ENCODE assay signal across 40 cellular contexts in the genomic region with DNA sequence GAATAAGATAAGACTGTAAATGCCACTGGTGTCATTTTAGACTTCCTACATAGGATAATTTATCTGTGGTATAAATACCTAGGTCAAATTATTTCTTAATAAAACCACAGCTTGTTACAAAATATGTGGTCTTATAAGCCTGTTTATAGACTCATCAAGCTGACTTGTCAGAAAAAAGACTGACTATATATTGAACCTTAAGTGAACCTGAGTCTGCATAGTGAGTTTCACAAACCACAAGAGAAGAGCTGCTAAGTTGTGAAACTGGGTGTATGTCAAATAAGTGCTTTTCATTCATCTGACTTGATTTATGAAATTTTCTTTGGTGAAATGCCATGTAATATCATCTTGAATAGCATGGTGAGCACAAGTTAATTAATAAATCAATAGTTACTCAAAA. TPM values are rescaled to one million over a fixed set of nuclear protein-coding genes. Genes with fewer than 3 reads are reported as not detected.
"Had no signal": no experiment of that assay in that cellular context is flagged by ENCODE, and none has a peak within 500 bp of the region (broad histone marks: within the 10 kb centered on the region; RNA-seq: fewer than 3 reads in every experiment).

No MANE protein-coding gene starts in this region.

- H3K27me3 ChIP-seq: ascending aorta, body of pancreas, Peyer's patch had no signal

- H3K27ac ChIP-seq: ascending aorta, body of pancreas, Peyer's patch had no signal

- FAIRE-seq: K562 had no signal

- H3K36me3 ChIP-seq: ascending aorta, Peyer's patch had no signal

- H3K9me3 Mint-ChIP-seq: activated CD4-positive, alpha-beta T cell treated with anti-CD3 and anti-CD28 coated beads, Interleukin-2, amount 10 ng/mL, durations not matched to agents 24 days and 14 days; activated T-cell treated with anti-CD3 and anti-CD28 coated beads, Interleukin-2, amount 50 U/mL, for 72 hours; activated T-helper 17 cell treated with anti-CD3 and anti-CD28 coated beads, Interleukin-2, amount 50 U/mL, for 72 hours had no signal

- H3K27me3 Mint-ChIP-seq: activated T-helper 17 cell treated with anti-CD3 and anti-CD28 coated beads, Interleukin-2, amount 50 U/mL, for 72 hours had no signal

- H3K9me3 ChIP-seq: body of pancreas, Peyer's patch had no signal

- H3K4me1 ChIP-seq: ascending aorta, body of pancreas, Peyer's patch had no signal

- H3K36me3 Mint-ChIP-seq: activated naive CD8-positive, alpha-beta T cell treated with anti-CD3 and anti-CD28 coated beads for 36 hours had no signal

- H3K27ac Mint-ChIP-seq: activated CD4-positive, alpha-beta T cell treated with anti-CD3 and anti-CD28 coated beads, Interleukin-2, amount 10 ng/mL, durations not matched to agents 24 days and 14 days; activated CD8-positive, alpha-beta T cell treated with anti-CD3 and anti-CD28 coated beads for 36 hours; activated naive CD8-positive, alpha-beta T cell treated with anti-CD3 and anti-CD28 coated beads for 36 hours; activated T-cell treated with anti-CD3 and anti-CD28 coated beads, Interleukin-2, amount 50 U/mL, for 72 hours; activated T-helper 17 cell treated with anti-CD3 and anti-CD28 coated beads, Interleukin-2, amount 50 U/mL, for 72 hours had no signal

- H3K4me3 ChIP-seq: ascending aorta, body of pancreas, K562, Peyer's patch had no signal

- DNase-seq: activated CD4-positive, alpha-beta T cell treated with anti-CD3 and anti-CD28 coated beads, Interleukin-2, amount 10 ng/mL, durations not matched to agents 24 days and 14 days; activated CD4-positive, alpha-beta T cell treated with anti-CD3 and anti-CD28 coated beads, Interleukin-2, amount 50 U/mL, for 4 hours; activated CD8-positive, alpha-beta T cell treated with anti-CD3 and anti-CD28 coated beads for 36 hours; activated effector memory CD4-positive, alpha-beta T cell treated with anti-CD3 and anti-CD28 coated beads, Interleukin-2, amount 50 U/mL, for 16 hours; activated naive CD4-positive, alpha-beta T cell; activated naive CD4-positive, alpha-beta T cell treated with anti-CD3 and anti-CD28 coated beads, Interleukin-2, amount 50 U/mL, for 16 hours; activated naive CD8-positive, alpha-beta T cell treated with anti-CD3 and anti-CD28 coated beads for 36 hours; activated T-cell treated with anti-CD3 and anti-CD28 coated beads, Interleukin-2, amount 50 U/mL, for 1 hour; activated T-cell treated with anti-CD3 and anti-CD28 coated beads, Interleukin-2, amount 50 U/mL, for 72 hours; amygdala; body of pancreas; central memory CD4-positive, alpha-beta T cell; Karpas-422; NCI-H1092 treated with DMSO at 0.1 percent for 48 hours; NCI-H1417; NCI-H146; NCI-H187; NCI-H2029 treated with DMSO at 0.1 percent for 48 hours; NCI-H2107; NCI-H2171; NCI-H446; NCI-H510A treated with DMSO at 0.1 percent for 48 hours; NCI-H526 treated with DMSO at 0.1 percent for 48 hours; NCI-H774; PC-3; Peyer's patch; RPMI8226; SIG-M5; SW 1271; T-helper 1 cell; T1000 had no signal

- ATAC-seq: activated CD8-positive, alpha-beta T cell treated with anti-CD3 and anti-CD28 coated beads for 36 hours; activated T-cell treated with anti-CD3 and anti-CD28 coated beads, Interleukin-2, amount 50 U/mL, for 72 hours; activated T-helper 17 cell treated with anti-CD3 and anti-CD28 coated beads, Interleukin-2, amount 50 U/mL, for 72 hours; body of pancreas; K562; PC-3; SK-N-SH treated with all-trans-retinoic acid at 6 μM for 48 hours had no signal

- H3K4me3 Mint-ChIP-seq: activated CD4-positive, alpha-beta T cell treated with anti-CD3 and anti-CD28 coated beads, Interleukin-2, amount 10 ng/mL, durations not matched to agents 24 days and 14 days; activated CD8-positive, alpha-beta T cell treated with anti-CD3 and anti-CD28 coated beads for 36 hours; activated naive CD8-positive, alpha-beta T cell treated with anti-CD3 and anti-CD28 coated beads for 36 hours; activated T-cell treated with anti-CD3 and anti-CD28 coated beads, Interleukin-2, amount 50 U/mL, for 72 hours; activated T-helper 17 cell treated with anti-CD3 and anti-CD28 coated beads, Interleukin-2, amount 50 U/mL, for 72 hours had no signal

- H3K4me1 Mint-ChIP-seq: activated CD4-positive, alpha-beta T cell treated with anti-CD3 and anti-CD28 coated beads, Interleukin-2, amount 10 ng/mL, durations not matched to agents 24 days and 14 days; activated naive CD8-positive, alpha-beta T cell treated with anti-CD3 and anti-CD28 coated beads for 36 hours; activated T-helper 17 cell treated with anti-CD3 and anti-CD28 coated beads, Interleukin-2, amount 50 U/mL, for 72 hours had no signal

RNA-seq across cellular contexts. Expression of gene TMPRSS11A, which starts 48.4 kb away (rescaled TPM):
- total RNA-seq: activated CD4-positive, alpha-beta T cell treated with anti-CD3 and anti-CD28 coated beads, Interleukin-2, amount 10 ng/mL, durations not matched to agents 24 days and 14 days; activated CD8-positive, alpha-beta memory T cell treated with anti-CD3 and anti-CD28 coated beads for 36 hours; activated CD8-positive, alpha-beta T cell treated with anti-CD3 and anti-CD28 coated beads for 36 hours; activated naive CD8-positive, alpha-beta T cell treated with anti-CD3 and anti-CD28 coated beads for 36 hours; activated T-cell treated with anti-CD3 and anti-CD28 coated beads, Interleukin-2, amount 50 U/mL, for 72 hours; activated T-helper 17 cell treated with anti-CD3 and anti-CD28 coated beads, Interleukin-2, amount 50 U/mL, for 72 hours; ascending aorta; body of pancreas; chondrocyte; K562; MCF 10A; PC-3; Peyer's patch; SK-MEL-5; T-helper 2 cell treated with Interferon-gamma antibody and Interleukin-4, amounts not matched to agents 100 ng/mL and 5 ng/mL, for 36 hours had no signal
